Comparison of ENCODE assay signal across 15 cellular contexts in genomic region chr3:111867889-111868426, GRCh38.
"Had no signal": no experiment of that assay in that cellular context is flagged by ENCODE, and none has a peak within 500 bp of the region (broad histone marks: within the 10 kb centered on the region; RNA-seq: fewer than 3 reads in every experiment).

No MANE protein-coding gene starts in this region.

- H3K36me3 ChIP-seq: pancreas, upper lobe of left lung had no signal

- H3K36me3 Mint-ChIP-seq: activated naive CD4-positive, alpha-beta T cell treated with anti-CD3 and anti-CD28 coated beads, Interleukin-2, amount 50 U/mL, for 72 hours; brain had no signal

- ATAC-seq: activated naive CD4-positive, alpha-beta T cell treated with anti-CD3 and anti-CD28 coated beads, Interleukin-2, amount 50 U/mL, for 72 hours; esophagus mucosa; pancreas; stimulated activated naive B cell treated with anti-CD40 and anti-IgM and Interleukin-4, amounts not matched to agents 10 μg/mL and 1 μg/mL and 100 μg/mL, for 72 hours; T-helper 17 cell had no signal

- H3K9me3 ChIP-seq: upper lobe of left lung had no signal

- H3K4me3 Mint-ChIP-seq: activated CD4-positive, alpha-beta memory T cell treated with anti-CD3 and anti-CD28 coated beads, Interleukin-2, amount 10 ng/mL, durations not matched to agents 7 days and 5 days; brain; stimulated activated naive B cell treated with anti-CD40 and anti-IgM and Interleukin-4, amounts not matched to agents 10 μg/mL and 1 μg/mL and 100 μg/mL, for 72 hours; T-helper 17 cell had no signal

- H3K27me3 Mint-ChIP-seq: brain; stimulated activated naive B cell treated with anti-CD40 and anti-IgM and Interleukin-4, amounts not matched to agents 10 μg/mL and 1 μg/mL and 100 μg/mL, for 72 hours had no signal

- DNase-seq: activated CD4-positive, alpha-beta memory T cell treated with anti-CD3 and anti-CD28 coated beads, Interleukin-2, amount 10 ng/mL, durations not matched to agents 7 days and 5 days; activated CD4-positive, alpha-beta T cell treated with anti-CD3 and anti-CD28 coated beads for 4 hours; activated effector memory CD4-positive, alpha-beta T cell treated with anti-CD3 and anti-CD28 coated beads, Interleukin-2, amount 50 U/mL, for 16 hours; activated T-cell treated with anti-CD3 and anti-CD28 coated beads, Interleukin-2, amount 50 U/mL, for 48 hours; pancreas; retina; stimulated activated CD4-positive, alpha-beta T cell treated with anti-CD3 and anti-CD28 coated beads, Interleukin-15, amount 100 ng/mL, for 24 hours; stimulated activated CD4-positive, alpha-beta T cell treated with anti-CD3 and anti-CD28 coated beads, Interleukin-4, amount 100 ng/mL, for 1 hour; stimulated activated naive B cell treated with anti-CD40 and anti-IgM and Interleukin-4, amounts not matched to agents 10 μg/mL and 1 μg/mL and 100 μg/mL, for 72 hours; substantia nigra; T-helper 17 cell; upper lobe of left lung had no signal

- H3K27ac Mint-ChIP-seq: activated CD4-positive, alpha-beta memory T cell treated with anti-CD3 and anti-CD28 coated beads, Interleukin-2, amount 10 ng/mL, durations not matched to agents 7 days and 5 days; activated naive CD4-positive, alpha-beta T cell treated with anti-CD3 and anti-CD28 coated beads, Interleukin-2, amount 50 U/mL, for 72 hours; stimulated activated naive B cell treated with anti-CD40 and anti-IgM and Interleukin-4, amounts not matched to agents 10 μg/mL and 1 μg/mL and 100 μg/mL, for 72 hours; T-helper 17 cell had no signal

- H3K4me3 ChIP-seq: pancreas, upper lobe of left lung had no signal

- H3K27me3 ChIP-seq: pancreas, upper lobe of left lung had no signal

- H3K9me3 Mint-ChIP-seq: activated CD4-positive, alpha-beta memory T cell treated with anti-CD3 and anti-CD28 coated beads, Interleukin-2, amount 10 ng/mL, durations not matched to agents 7 days and 5 days; activated naive CD4-positive, alpha-beta T cell treated with anti-CD3 and anti-CD28 coated beads, Interleukin-2, amount 50 U/mL, for 72 hours; brain; stimulated activated naive B cell treated with anti-CD40 and anti-IgM and Interleukin-4, amounts not matched to agents 10 μg/mL and 1 μg/mL and 100 μg/mL, for 72 hours had no signal
